Comparison of ENCODE assay signal across 9 cellular contexts in the genomic region with DNA sequence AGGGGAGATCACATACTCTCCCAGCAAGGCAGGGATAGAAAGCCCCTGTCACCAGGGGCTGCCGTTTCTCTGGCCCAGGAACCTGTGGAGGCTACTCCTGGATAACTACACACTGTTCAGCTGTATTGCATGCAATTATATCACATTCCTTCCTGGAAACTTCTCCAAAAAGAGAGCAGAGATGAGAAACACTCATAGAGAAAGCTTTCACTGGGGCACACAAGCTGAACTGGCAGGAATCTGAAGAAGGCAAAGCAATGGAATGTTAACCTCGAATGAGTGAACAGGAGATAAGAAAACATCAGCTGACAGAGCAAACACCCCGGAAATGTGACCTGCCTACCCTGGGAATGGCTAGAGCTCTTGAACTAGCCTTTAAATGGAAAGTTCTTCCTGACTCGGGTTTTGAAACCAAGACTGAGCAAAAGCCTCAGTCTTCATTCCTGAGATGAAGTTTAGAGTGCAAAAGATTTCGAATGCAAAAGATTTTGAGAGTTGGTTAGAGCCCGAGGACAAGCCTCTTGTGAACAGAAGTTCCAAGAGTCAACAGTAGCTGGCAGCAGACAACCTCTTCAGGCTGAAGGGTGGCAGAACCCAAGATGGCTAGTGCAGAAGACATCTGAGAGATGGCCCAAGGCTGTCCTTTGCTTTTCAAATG. TPM values are rescaled to one million over a fixed set of nuclear protein-coding genes. Genes with fewer than 3 reads are reported as not detected.
DNase-seq lines count a peak whose midpoint lies in the region; ATAC-seq, FAIRE-seq and TF ChIP-seq lines count a peak whose summit lies in the region.
"Had no signal": no experiment of that assay in that cellular context is flagged by ENCODE, and none has a peak within 500 bp of the region (broad histone marks: within the 10 kb centered on the region; RNA-seq: fewer than 3 reads in every experiment).

No MANE protein-coding gene starts in this region.

- TF ChIP-seq CTCF in Panc1 (IDR thresholded peaks at IDR 0.05) (peak; percentile 95), foreskin keratinocyte (conservative IDR thresholded peaks at IDR 0.05) (peak; percentile 66), GM10248 (IDR thresholded peaks at IDR 0.05; ENCODE audit: control extremely low read depth, extremely low read depth, low read depth, missing control alignments) (no peak), prostate gland (IDR thresholded peaks at IDR 0.05) (peak in 1 of 4 experiments; percentile 37)

- H3K27ac ChIP-seq in Panc1 (ENCODE audit: low read length): peak overlapping the region; percentile 98
- no peak overlapping the region for H3K27ac ChIP-seq in foreskin keratinocyte
- no peak overlapping the region for H3K27ac ChIP-seq in small intestine (ENCODE audit: low read depth in 1 of 2, low read length in 1 of 2)
- no peak overlapping the region for H3K27ac ChIP-seq in prostate gland
- H3K27ac ChIP-seq: VCaP had no signal

- 36 to 49% (median 44%) methylated on average over 6 of the region's 6 CpGs for WGBS in small intestine, 3 donors
- 45% methylated on average over 6 of the region's 6 CpGs for whole genome bisulfite sequencing in prostate gland

- no peak for FAIRE-seq in small intestine (lab: Jason Lieb, UNC)

- CTCF ChIA-PET in Panc1 (lab: Charles Lee) (interaction anchor here (0.6 to 1.8 kb wide), 5 partner anchors 17 to 206 kb away, joined by 3 to 24 read pairs (median 4); no protein-coding TSS in a partner anchor), GM10248 (lab: Yijun Ruan, JAX) (interaction anchor here (1.1 to 1.8 kb wide), 3 partner anchors 10 to 404 kb away, joined by 3 to 4 read pairs (median 3); a partner anchor contains a TSS)

- H3K9me3 ChIP-seq in Panc1 (ENCODE audit: control insufficient read depth, insufficient read depth, low read depth, low read length) (0 out of 2 replicates have a peak, but pooled peaks cover 3% of the 10 kb centered on the region), small intestine (ENCODE audit: control insufficient read depth, low read depth) (no peaks in the 10 kb centered on the region), prostate gland (no peaks in the 10 kb centered on the region)

- intact Hi-C loops in Panc1 (cut with micrococcal nuclease; ENCODE audit: unreplicated experiment) (no loop called here), prostate gland (cut with DNase I) (no loop called here)

- no peaks in the 10 kb centered on the region for H3K27me3 ChIP-seq in Panc1 (ENCODE audit: control insufficient read depth, insufficient read depth, low read length)
- H3K27me3 ChIP-seq in foreskin keratinocyte: no peaks in the 10 kb centered on the region
- no peaks in the 10 kb centered on the region for H3K27me3 ChIP-seq in small intestine (ENCODE audit: control insufficient read depth in 2 of 2, insufficient read depth in 2 of 2, low read length in 2 of 2)
- no peaks in the 10 kb centered on the region for H3K27me3 ChIP-seq in prostate gland (replicated peaks; ENCODE audit: insufficient read depth)

- no peaks in the 10 kb centered on the region for H3K36me3 ChIP-seq in Panc1 (ENCODE audit: control insufficient read depth, insufficient read depth, low read length)
- H3K36me3 ChIP-seq in small intestine (ENCODE audit: control insufficient read depth in 2 of 2, insufficient read depth in 2 of 2, low read length in 2 of 2): no peaks in the 10 kb centered on the region
- no peaks in the 10 kb centered on the region for H3K36me3 ChIP-seq in prostate gland

- POLR2A ChIA-PET in Panc1 (lab: Charles Lee) (interaction anchor here (1.2 to 1.6 kb wide), 3 partner anchors 16 to 319 kb away, joined by 3 to 7 read pairs (median 5); no protein-coding TSS in a partner anchor), GM10248 (lab: Yijun Ruan, JAX) (no interaction called here)

- H3K4me1 ChIP-seq in Panc1 (ENCODE audit: control insufficient read depth, insufficient read depth, low read length) (peaks cover 36% of the 10 kb centered on the region), foreskin keratinocyte (peaks cover 35% of the 10 kb centered on the region), small intestine (ENCODE audit: control insufficient read depth in 2 of 2, insufficient read depth in 1 of 2, low read depth in 1 of 2, low read length in 1 of 2) (no peaks in the 10 kb centered on the region), prostate gland (replicated peaks) (no peaks in the 10 kb centered on the region)

- ATAC-seq in GM18909 (IDR thresholded peaks at IDR 0.05; ENCODE audit: poor library complexity, unreplicated experiment) (peak; percentile 39), Panc1 (peak; percentile 78), foreskin keratinocyte (no peak)

- H3K4me3 ChIP-seq in Panc1 (ENCODE audit: low read depth in 2 of 2, low read length in 2 of 2) (no peak overlapping the region), small intestine (ENCODE audit: low read depth in 1 of 2, low read length in 2 of 2) (no peak overlapping the region), prostate gland (no peak overlapping the region)

- no peak for TF ChIP-seq POLR2A in prostate gland (IDR thresholded peaks at IDR 0.05)

- DNase-seq in Panc1 (ENCODE audit: low read depth, low spot score) (peak; percentile 71), foreskin keratinocyte (peak; percentile 72 to 89), small intestine (peak; percentile 58), SKM-1 treated with dmso at 0.1 percent for 144 hours (lab: John Stamatoyannopoulos, UW; ENCODE audit: unreplicated experiment) (no peak), GM10248 (ENCODE audit: extremely low spot score) (no peak), prostate gland (ENCODE audit: low spot score) (no peak)
- no peak for DNase-seq in stimulated activated CD8-positive, alpha-beta memory T cell treated with anti-CD3 and anti-CD28 coated beads, Interleukin-4, amount 100 ng/mL, for 48 hours

- no TSS peak for BruUV-seq in Panc1 (replicated peaks; lab: Mats Ljungman, UMichigan)

- in situ Hi-C loops in Panc1 (cut with HindIII; ENCODE audit: low pct_unique_long_range_greater_than_20kb, low sequenced_read_pairs): no loop called here

RNA-seq across cellular contexts. Expression of a gene that starts 32.3 kb away (rescaled TPM):
- total RNA-seq in Panc1 (2021; ENCODE audit: unreplicated experiment) (355 TPM), foreskin keratinocyte (162 and 169 TPM in 2 replicates), prostate gland (10 to 100 TPM; 23.4 to 37.6 TPM)
- polyA plus RNA-seq in Panc1 (2012; ENCODE audit: insufficient read length): 366 TPM
- polyA plus RNA-seq in foreskin keratinocyte (223 and 246 TPM in 2 replicates), small intestine (10 to 100 TPM in 1 of 3 donors, 1 to 10 TPM in 2; 2.5 to 88.0 (median 3.5) TPM)

Comparison
In these comparisons a context has a peak if more than half of its experiments do, and no peak if none do; other contexts are left out.
1. DNase-seq: peak in Panc1 (single experiment), foreskin keratinocyte (2 of 2) and small intestine (single experiment); none in SKM-1 treated with dmso at 0.1 percent for 144 hours (single experiment), stimulated activated CD8-positive, alpha-beta memory T cell treated with anti-CD3 and anti-CD28 coated beads, Interleukin-4, amount 100 ng/mL, for 48 hours (single experiment), GM10248 (single experiment) and prostate gland (single experiment).